In genomic region chr1:7552402-7552801, GRCh38 we compare ENCODE assay signal across 14 cellular contexts.
A peak's percentile ranks its signal among the peaks of the same experiment; 100 is the strongest.
DNase-seq lines count a peak whose midpoint lies in the region; ATAC-seq and TF ChIP-seq lines count a peak whose summit lies in the region.
"Had no signal": no experiment of that assay in that cellular context is flagged by ENCODE, and none has a peak within 500 bp of the region (broad histone marks: within the 10 kb centered on the region; RNA-seq: fewer than 3 reads in every experiment).

No MANE protein-coding gene starts in this region.

- WGBS in IMR-90 (ENCODE audit: extremely low coverage in 2 of 2, insufficient read length in 1 of 2), 2 experiments, result 92% methylated on average over 4 of the region's 9 CpGs; no CpG with 5 or more reads in 1 of the 2 experiments

- H4K5ac ChIP-seq in IMR-90 (ENCODE audit: low read depth, low read length), result no peak overlapping the region

- no TSS peak for BruUV-seq in IMR-90 (replicated peaks; lab: Mats Ljungman, UMichigan)

- no peak overlapping the region for H3K14ac ChIP-seq in IMR-90 (replicated peaks; ENCODE audit: low read depth, low read length)

- in situ Hi-C loops in IMR-90 (cut with MboI; ENCODE audit: low sequenced_read_pairs), result no loop called here

- no peak overlapping the region for H2BK20ac ChIP-seq in IMR-90 (ENCODE audit: low read depth, low read length)

- H3K27me3 ChIP-seq in IMR-90 (ENCODE audit: control insufficient read depth, insufficient read depth, low read length) (peaks cover 4% of the 10 kb centered on the region; the same call in 1 of the 2 replicates), ascending aorta (no peaks in the 10 kb centered on the region)
- H3K27me3 ChIP-seq: Peyer's patch had no signal

- H4K20me1 ChIP-seq in IMR-90 (ENCODE audit: insufficient read depth, low read length), result no peaks in the 10 kb centered on the region

- H4K91ac ChIP-seq in IMR-90 (ENCODE audit: insufficient read depth, low read depth, low read length), result no peak overlapping the region

- H2BK120ac ChIP-seq in IMR-90 (ENCODE audit: low read depth, low read length), result no peak overlapping the region

- no peak overlapping the region for H2AK5ac ChIP-seq in IMR-90 (ENCODE audit: low read depth, low read length)

- no peak overlapping the region for H2BK15ac ChIP-seq in IMR-90 (ENCODE audit: low read depth, low read length)

- dilution Hi-C loops in IMR-90 (cut with HindIII; ENCODE audit: low sequenced_read_pairs, unreplicated experiment), result no loop called here

- DNase-seq in IMR-90 (peak; percentile 52), dermis blood vessel endothelial cell (peak; percentile 70), kidney tubule cell (ENCODE audit: low spot score) (peak; percentile 96), renal cortical epithelial cell (ENCODE audit: low read depth) (peak; percentile 89), ascending aorta (ENCODE audit: low spot score in 2 of 2) (no peak)
- DNase-seq in activated CD8-positive, alpha-beta memory T cell treated with anti-CD3 and anti-CD28 coated beads, Interleukin-2, amount 50 U/mL, for 48 hours, result no peak
- DNase-seq: activated CD4-positive, CD25-positive, alpha-beta regulatory T cell treated with anti-CD3 and anti-CD28 coated beads, Interleukin-2, amount 50 U/mL, for 72 hours; activated T-cell treated with anti-CD3 and anti-CD28 coated beads for 4 hours; DND-41; NCI-H2081 treated with DMSO at 0.1 percent for 48 hours had no signal

- H3K9me3 ChIP-seq in IMR-90 (ENCODE audit: control insufficient read depth, insufficient read depth, low read length) (peaks cover 7% of the 10 kb centered on the region), ascending aorta (no peaks in the 10 kb centered on the region)
- H3K9me3 ChIP-seq: Peyer's patch, suprapubic skin had no signal

- TF ChIP-seq RAD21 in IMR-90 (IDR thresholded peaks at IDR 0.05; ENCODE audit: low read length), result no peak

- H3K18ac ChIP-seq in IMR-90 (ENCODE audit: low read depth, low read length), result no peak overlapping the region

- H3K4ac ChIP-seq in IMR-90 (ENCODE audit: low read depth, low read length), result no peak overlapping the region

- peak; percentile 50; the same call in 1 of the 2 replicates for ATAC-seq in IMR-90 (ENCODE audit: low read depth)
- ATAC-seq in HG02884 (IDR thresholded peaks at IDR 0.05; ENCODE audit: unreplicated experiment), result no peak
- ATAC-seq in HG02759 (IDR thresholded peaks at IDR 0.05; ENCODE audit: unreplicated experiment), result no peak

- H3K36me3 ChIP-seq in IMR-90 (ENCODE audit: control insufficient read depth, insufficient read depth, low read length) (no peaks in the 10 kb centered on the region), ascending aorta (no peaks in the 10 kb centered on the region)
- H3K36me3 ChIP-seq: Peyer's patch, suprapubic skin had no signal

- H4K8ac ChIP-seq in IMR-90 (ENCODE audit: low read depth in 2 of 2, low read length in 2 of 2), result no peak overlapping the region

- TF ChIP-seq CTCF in IMR-90 (conservative IDR thresholded peaks at IDR 0.05; ENCODE audit: low read depth, low read length) (no peak), ascending aorta (IDR thresholded peaks at IDR 0.05) (no peak)

- no peaks in the 10 kb centered on the region; the same call in 1 of the 2 replicates for H3K9me1 ChIP-seq in IMR-90 (ENCODE audit: insufficient read depth, low read length)

- no peak overlapping the region for H2AK9ac ChIP-seq in IMR-90 (replicated peaks; ENCODE audit: low read depth, low read length, poor library complexity)

- no peak overlapping the region for H3K23ac ChIP-seq in IMR-90 (ENCODE audit: low read depth, low read length)

- H3K4me3 ChIP-seq in IMR-90 (ENCODE audit: insufficient read depth, low read depth, low read length), result no peak overlapping the region
- H3K4me3 ChIP-seq in ascending aorta, result no peak overlapping the region
- H3K4me3 ChIP-seq: Peyer's patch, suprapubic skin had no signal

- no peak overlapping the region for H2BK5ac ChIP-seq in IMR-90 (ENCODE audit: low read depth, low read length, poor library complexity, severe bottlenecking)

- H3K27ac ChIP-seq in IMR-90 (ENCODE audit: insufficient read depth, low read length) (no peak overlapping the region; the same call in 1 of the 2 replicates), ascending aorta (no peak overlapping the region)
- H3K27ac ChIP-seq: suprapubic skin had no signal

- H3K4me1 ChIP-seq in IMR-90 (ENCODE audit: control insufficient read depth, insufficient read depth, low read length), result peaks cover 6% of the 10 kb centered on the region
- H3K4me1 ChIP-seq in ascending aorta, result peaks cover 5 to 12% of the 10 kb centered on the region in 2 donors

- H3K79me1 ChIP-seq in IMR-90 (ENCODE audit: low read depth in 1 of 2, low read length in 2 of 2), result no peaks in the 10 kb centered on the region

- no peak overlapping the region for H3K56ac ChIP-seq in IMR-90 (ENCODE audit: extremely low read depth, insufficient read depth, low read length)

- no peak overlapping the region for H3K4me2 ChIP-seq in IMR-90 (ENCODE audit: low read depth, low read length)

- intact Hi-C loops in IMR-90 (cut with micrococcal nuclease) (no loop called here), ascending aorta (cut with DNase I) (no loop called here)

- CTCF ChIA-PET in IMR-90 (lab: Yijun Ruan, JAX), result no interaction called here

- TF ChIP-seq POLR2A in IMR-90 (IDR thresholded peaks at IDR 0.05; ENCODE audit: low read depth, low read length), result no peak

- no peak overlapping the region for H3K9ac ChIP-seq in IMR-90 (ENCODE audit: low read depth, low read length)

- peak overlapping the region; percentile 74 for H2AFZ ChIP-seq in IMR-90 (replicated peaks; ENCODE audit: low read length, poor library complexity)

- POLR2A ChIA-PET in IMR-90 (lab: Charles Lee; ENCODE audit: unreplicated experiment), result no interaction called here

TF ChIP-seq in IMR-90, 13 proteins besides CTCF, POLR2A, EP300 and RAD21:
- TF ChIP-seq MAZ (IDR thresholded peaks at IDR 0.05; ENCODE audit: borderline replicate concordance, low read depth, low read length), result no peak
- TF ChIP-seq RCOR1 (IDR thresholded peaks at IDR 0.05; ENCODE audit: insufficient replicate concordance, low read length), result no peak
- TF ChIP-seq CEBPB (IDR thresholded peaks at IDR 0.05; ENCODE audit: low read depth, low read length), result no peak
- no peak for TF ChIP-seq BHLHE40 (IDR thresholded peaks at IDR 0.05; ENCODE audit: low read depth, low read length)
- TF ChIP-seq FOS (IDR thresholded peaks at IDR 0.05; ENCODE audit: low read depth, low read length), result no peak
- no peak for TF ChIP-seq RFX5 (IDR thresholded peaks at IDR 0.05; ENCODE audit: low read depth, low read length)
- no peak for TF ChIP-seq MAFK (IDR thresholded peaks at IDR 0.05; ENCODE audit: low read depth, low read length)
- TF ChIP-seq USF2 (IDR thresholded peaks at IDR 0.05; ENCODE audit: low read depth, low read length), result no peak
- TF ChIP-seq NFE2L2 (IDR thresholded peaks at IDR 0.05; ENCODE audit: low read depth, low read length), result no peak
- no peak for TF ChIP-seq SMC3 (IDR thresholded peaks at IDR 0.05; ENCODE audit: low read depth, low read length)
- TF ChIP-seq ELK1 (IDR thresholded peaks at IDR 0.05; ENCODE audit: borderline replicate concordance, low read depth, low read length), result no peak
- TF ChIP-seq MXI1 (IDR thresholded peaks at IDR 0.05; ENCODE audit: borderline replicate concordance, low read depth, low read length), result no peak
- no peak for TF ChIP-seq CHD1 (IDR thresholded peaks at IDR 0.05; ENCODE audit: low read depth, low read length)

Comparison
In these comparisons a context has a peak if more than half of its experiments do, and no peak if none do; other contexts are left out.
1. DNase-seq: peak in IMR-90 (single experiment), dermis blood vessel endothelial cell (single experiment), kidney tubule cell (single experiment) and renal cortical epithelial cell (single experiment); none in activated CD8-positive, alpha-beta memory T cell treated with anti-CD3 and anti-CD28 coated beads, Interleukin-2, amount 50 U/mL, for 48 hours (single experiment) and ascending aorta (0 of 2).